In the genomic region with DNA sequence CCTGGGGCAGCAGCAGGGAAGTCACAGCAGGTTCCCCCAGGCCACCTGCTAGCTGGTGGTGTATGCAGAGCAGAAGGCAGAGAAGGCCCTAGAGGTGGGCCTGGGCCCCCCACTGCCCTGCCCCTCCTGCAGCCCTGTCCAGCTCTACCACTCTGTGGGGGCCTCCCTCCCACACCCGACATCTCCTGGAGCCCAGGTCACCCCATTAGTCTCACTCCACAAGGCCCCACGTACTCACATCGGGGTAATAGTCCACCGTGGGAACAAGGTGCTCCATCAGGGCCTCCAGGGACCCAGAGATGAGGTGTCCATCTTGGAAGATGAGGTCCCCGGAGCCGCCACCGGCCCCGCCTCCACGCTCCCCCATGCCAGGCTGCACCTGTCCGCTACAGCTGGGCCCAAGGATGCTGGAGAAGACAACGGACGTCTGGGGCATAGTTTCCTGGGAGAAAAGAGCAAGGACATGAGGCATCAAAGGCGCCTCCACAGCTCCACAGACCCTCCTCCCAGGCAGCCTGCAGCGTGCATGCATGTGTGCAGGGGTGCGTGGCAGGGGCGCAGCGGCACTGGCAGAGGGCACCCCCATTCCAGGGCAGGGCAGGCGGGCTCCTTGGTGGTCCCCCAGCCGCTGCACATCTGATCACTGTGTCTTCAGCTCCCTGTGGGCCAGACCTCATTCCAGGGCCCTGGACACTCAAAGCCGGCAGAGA, we compare ENCODE assay signal across 9 cellular contexts.
A peak's percentile ranks its signal among the peaks of the same experiment; 100 is the strongest.
DNase-seq lines count a peak whose midpoint lies in the region; ATAC-seq, FAIRE-seq and TF ChIP-seq lines count a peak whose summit lies in the region.
"Had no signal": no experiment of that assay in that cellular context is flagged by ENCODE, and none has a peak within 500 bp of the region (broad histone marks: within the 10 kb centered on the region; RNA-seq: fewer than 3 reads in every experiment).

No MANE protein-coding gene starts in this region.

- no peak overlapping the region for H4K91ac ChIP-seq in neuronal stem cell (ENCODE audit: low read depth, low read length, poor library complexity)

- no peaks in the 10 kb centered on the region for H3K9me3 ChIP-seq in right lobe of liver
- no peaks in the 10 kb centered on the region for H3K9me3 ChIP-seq in HepG2 (ENCODE audit: low read length)
- no peaks in the 10 kb centered on the region for H3K9me3 ChIP-seq in body of pancreas
- H3K9me3 ChIP-seq in neuronal stem cell (replicated peaks in 1 of 2; ENCODE audit: control insufficient read depth in 2 of 2, insufficient read depth in 1 of 2, low read depth in 1 of 2, low read length in 2 of 2), result no peaks in the 10 kb centered on the region
- H3K9me3 ChIP-seq: vagina had no signal

- in situ Hi-C loops in HepG2 (cut with HindIII; ENCODE audit: extremely low pct_ligation_motif_present, low pct_unique_long_range_greater_than_20kb), result no loop called here

- DNase-seq in right lobe of liver (peak in 2 of 3 donors; percentile 41 to 50), HepG2 (ENCODE audit: low spot score) (no peak), body of pancreas (peak; percentile 1 to 9 (median 4)), neuronal stem cell (ENCODE audit: low spot score) (no peak), ureter (ENCODE audit: low spot score) (peak; percentile 42), NCI-H345 (lab: John Stamatoyannopoulos, UW) (no peak)

- no TSS peak for BruUV-seq in HepG2 (replicated peaks; lab: Mats Ljungman, UMichigan)

- H3K18ac ChIP-seq in neuronal stem cell (ENCODE audit: low read length), result peak overlapping the region; percentile 72

- H2AFZ ChIP-seq in HepG2 (ENCODE audit: low read length), result no peak overlapping the region
- H2AFZ ChIP-seq in neuronal stem cell (ENCODE audit: low read length), result no peak overlapping the region

- H2BK120ac ChIP-seq in neuronal stem cell (ENCODE audit: low read depth, low read length), result no peak overlapping the region

- no peak for FAIRE-seq in HepG2 (lab: Jason Lieb, UNC)

- no peak overlapping the region for H3K23ac ChIP-seq in neuronal stem cell (ENCODE audit: low read depth, low read length, poor library complexity)

- no peak overlapping the region for H2BK12ac ChIP-seq in neuronal stem cell (ENCODE audit: low read length)

- H3K4ac ChIP-seq in neuronal stem cell (ENCODE audit: low read length), result no peak overlapping the region

- H3K9ac ChIP-seq in HepG2 (ENCODE audit: insufficient read depth, low read depth, low read length), result no peak overlapping the region
- no peak overlapping the region for H3K9ac ChIP-seq in neuronal stem cell (ENCODE audit: low read depth, low read length, poor library complexity)

- peak overlapping the region; percentile 35 for H2BK15ac ChIP-seq in neuronal stem cell (ENCODE audit: low read length)

- peak overlapping the region; percentile 88 for H2BK5ac ChIP-seq in neuronal stem cell (ENCODE audit: low read length)

- H3K36me3 ChIP-seq in right lobe of liver, result no peaks in the 10 kb centered on the region
- no peaks in the 10 kb centered on the region for H3K36me3 ChIP-seq in HepG2 (replicated peaks in 1 of 2; ENCODE audit: control insufficient read depth in 1 of 2, insufficient read depth in 2 of 2, low read length in 2 of 2)
- no peaks in the 10 kb centered on the region for H3K36me3 ChIP-seq in body of pancreas (replicated peaks in 1 of 2; ENCODE audit: insufficient read depth in 1 of 2, low read depth in 2 of 2)
- H3K36me3 ChIP-seq in neuronal stem cell (replicated peaks in 1 of 2; ENCODE audit: control insufficient read depth in 2 of 2, insufficient read depth in 2 of 2, low read length in 2 of 2), result no peaks in the 10 kb centered on the region
- H3K36me3 ChIP-seq: vagina had no signal

- H3K27me3 ChIP-seq in right lobe of liver (no peaks in the 10 kb centered on the region), HepG2 (ENCODE audit: control insufficient read depth in 1 of 2, insufficient read depth in 2 of 2, low read length in 2 of 2) (peaks cover 0 to 1% of the 10 kb centered on the region in 2 experiments; a peak in 2 of 5 replicates), body of pancreas (no peaks in the 10 kb centered on the region), neuronal stem cell (ENCODE audit: control insufficient read depth in 3 of 3, insufficient read depth in 3 of 3, low read depth in 1 of 3, low read length in 3 of 3) (peaks cover 0 to 13% (median 3%) of the 10 kb centered on the region in 3 experiments)
- H3K27me3 ChIP-seq: vagina had no signal

- TF ChIP-seq CTCF in right lobe of liver (IDR thresholded peaks at IDR 0.05) (no peak), HepG2 (CRISPR knock-in tag; IDR thresholded peaks at IDR 0.05) (no peak), body of pancreas (IDR thresholded peaks at IDR 0.05) (no peak)

- no peak for TF ChIP-seq EP300 in HepG2 (IDR thresholded peaks at IDR 0.05; ENCODE audit: low read depth in 2 of 2, low read length in 2 of 2)
- no peak for TF ChIP-seq EP300 in HepG2 (CRISPR knock-in tag; IDR thresholded peaks at IDR 0.05; ENCODE audit: borderline replicate concordance)

- POLR2A ChIA-PET in HepG2 (lab: Yijun Ruan, JAX), result no interaction called here

- H3K4me2 ChIP-seq in HepG2 (ENCODE audit: low read depth, low read length) (no peak overlapping the region), neuronal stem cell (ENCODE audit: insufficient read depth, low read length, poor library complexity, severe bottlenecking) (no peak overlapping the region)

- H4K20me1 ChIP-seq in HepG2 (ENCODE audit: insufficient read depth, low read length), result no peaks in the 10 kb centered on the region

- TF ChIP-seq POLR2A in right lobe of liver (IDR thresholded peaks at IDR 0.05), result no peak
- no peak for TF ChIP-seq POLR2A in HepG2 (IDR thresholded peaks at IDR 0.05; ENCODE audit: insufficient read depth in 1 of 2, low read depth in 2 of 2, low read length in 2 of 2)
- TF ChIP-seq POLR2A in body of pancreas (IDR thresholded peaks at IDR 0.05), result no peak

- no peak overlapping the region for H3K27ac ChIP-seq in right lobe of liver
- no peak overlapping the region for H3K27ac ChIP-seq in HepG2 (ENCODE audit: extremely low read length, insufficient read depth, low read length)
- H3K27ac ChIP-seq in body of pancreas, result no peak overlapping the region
- no peak overlapping the region for H3K27ac ChIP-seq in neuronal stem cell (replicated peaks; ENCODE audit: low read length)
- H3K27ac ChIP-seq: vagina had no signal

- ATAC-seq in right lobe of liver, result no peak
- no peak for ATAC-seq in HepG2
- ATAC-seq in body of pancreas, result no peak
- ATAC-seq in HG02870 (IDR thresholded peaks at IDR 0.05; ENCODE audit: unreplicated experiment), result no peak
- ATAC-seq in HG02798 (IDR thresholded peaks at IDR 0.05; ENCODE audit: poor library complexity, unreplicated experiment), result no peak

- CTCF ChIA-PET in HepG2 (lab: Yijun Ruan, JAX; ENCODE audit: low intra/inter-chr PET ratio, low total read pairs), result no interaction called here

- peak overlapping the region; percentile 30 for H4K8ac ChIP-seq in neuronal stem cell (ENCODE audit: low read depth, low read length)

- peak overlapping the region; percentile 86 for H2AK5ac ChIP-seq in neuronal stem cell (ENCODE audit: low read depth, low read length)

- WGBS in right lobe of liver (ENCODE audit: insufficient coverage, low coverage, low lambda C conversion rate, missing lambda C conversion rate), result 95% methylated on average over 7 of the region's 20 CpGs
- WGBS in HepG2 (ENCODE audit: low lambda C conversion rate), result 36% methylated on average over 2 of the region's 20 CpGs
- WGBS in body of pancreas, 2 donors, result 80 to 87% methylated on average over 5 to 16 of the region's 20 CpGs
- WGBS in neuronal stem cell (ENCODE audit: extremely low coverage in 2 of 2, insufficient read length in 2 of 2, insufficient replicate concordance in 1 of 2), 2 donors, result no CpG with 5 or more reads among the region's 20 CpGs

- H3K79me1 ChIP-seq in neuronal stem cell (ENCODE audit: low read depth, low read length), result no peaks in the 10 kb centered on the region

- no peak for TF ChIP-seq RAD21 in HepG2 (CRISPR knock-in tag; IDR thresholded peaks at IDR 0.05)

- intact Hi-C loops in right lobe of liver (cut with DNase I), result no loop called here
- intact Hi-C loops in HepG2 (cut with micrococcal nuclease; ENCODE audit: unreplicated experiment), result loop anchor here (1.0 kb wide), 1 partner anchor 142 kb away; no protein-coding TSS in a partner anchor
- intact Hi-C loops in body of pancreas (cut with DNase I), result no loop called here

- H3K14ac ChIP-seq in neuronal stem cell (ENCODE audit: low read length), result no peak overlapping the region

- no peak overlapping the region for H3K4me3 ChIP-seq in right lobe of liver
- no peak overlapping the region for H3K4me3 ChIP-seq in HepG2 (replicated peaks in 1 of 3; ENCODE audit: insufficient read depth in 1 of 3, low read depth in 2 of 3, low read length in 3 of 3)
- no peak overlapping the region for H3K4me3 ChIP-seq in body of pancreas
- no peak overlapping the region for H3K4me3 ChIP-seq in neuronal stem cell (ENCODE audit: low read length in 2 of 2)
- H3K4me3 ChIP-seq: vagina had no signal

- H3K4me1 ChIP-seq in right lobe of liver (no peaks in the 10 kb centered on the region), HepG2 (ENCODE audit: insufficient read depth, low read length) (no peaks in the 10 kb centered on the region), body of pancreas (peaks cover 11% of the 10 kb centered on the region), neuronal stem cell (ENCODE audit: control insufficient read depth in 2 of 2, insufficient read depth in 1 of 2, low read depth in 1 of 2, low read length in 2 of 2) (peaks cover 0 to 12% of the 10 kb centered on the region in 2 donors)

- H3K79me2 ChIP-seq in HepG2 (ENCODE audit: insufficient read depth, low read length), result no peaks in the 10 kb centered on the region

TF ChIP-seq in HepG2, 621 proteins besides CTCF, POLR2A, EP300 and RAD21 (continues in another document):
- TF ChIP-seq ZNF761 (CRISPR knock-in tag; conservative IDR thresholded peaks at IDR 0.05) (no peak), XRCC5 (optimal IDR thresholded peaks at IDR 0.05; ENCODE audit: low read length) (no peak), NFATC3 (CRISPR knock-in tag; IDR thresholded peaks at IDR 0.05) (no peak), ZKSCAN1 (IDR thresholded peaks at IDR 0.05; ENCODE audit: low read length) (no peak), KDM6A (CRISPR knock-in tag; IDR thresholded peaks at IDR 0.05; ENCODE audit: low read depth) (no peak), PPARG (CRISPR knock-in tag; conservative IDR thresholded peaks at IDR 0.05) (no peak), KAT2B (IDR thresholded peaks at IDR 0.05; ENCODE audit: borderline replicate concordance, low read depth, low read length) (no peak), TRIM22 (IDR thresholded peaks at IDR 0.05) (no peak)

Comparison
In these comparisons a context has a peak if more than half of its experiments do, and no peak if none do; other contexts are left out.
1. DNase-seq: peak in right lobe of liver (2 of 3), body of pancreas (4 of 4) and ureter (single experiment); none in HepG2 (single experiment), neuronal stem cell (single experiment) and NCI-H345 (single experiment).